8 cellular contexts compared by ENCODE assay signal in genomic region chr16:19718624-19718965, GRCh38. TPM values are rescaled to one million over a fixed set of nuclear protein-coding genes. Genes with fewer than 3 reads are reported as not detected.
DNase-seq lines count a peak whose midpoint lies in the region; ATAC-seq and FAIRE-seq lines count a peak whose summit lies in the region.

No MANE protein-coding gene starts in this region.

- H3K27ac Mint-ChIP-seq in stimulated activated naive CD8-positive, alpha-beta T cell treated with anti-CD3 and anti-CD28 coated beads, Interleukin-15, Interleukin-2, amounts not matched to agents 100 ng/mL and 50 ng/mL, for 24 hours = peak overlapping the region; percentile 93
- H3K27ac Mint-ChIP-seq in T-helper 17 cell = peak overlapping the region; percentile 78

- ATAC-seq in stimulated activated naive CD8-positive, alpha-beta T cell treated with anti-CD3 and anti-CD28 coated beads, Interleukin-15, Interleukin-2, amounts not matched to agents 100 U/mL and 50 U/mL, for 24 hours = no peak
- no peak for ATAC-seq in T-helper 17 cell
- no peak for ATAC-seq in GM18909 (IDR thresholded peaks at IDR 0.05; ENCODE audit: poor library complexity, unreplicated experiment)

- in situ Hi-C loops in ACHN (cut with HindIII; ENCODE audit: low pct_ligation_motif_present, low pct_unique_long_range_greater_than_20kb, low sequenced_read_pairs) = no loop called here

- no peaks in the 10 kb centered on the region for H3K9me3 Mint-ChIP-seq in stimulated activated naive CD8-positive, alpha-beta T cell treated with anti-CD3 and anti-CD28 coated beads, Interleukin-15, Interleukin-2, amounts not matched to agents 100 ng/mL and 50 ng/mL, for 24 hours

- WGBS in small intestine, 3 donors = 1% methylated on average over 21 of the region's 21 CpGs

- peaks cover 25% of the 10 kb centered on the region for H3K4me1 Mint-ChIP-seq in stimulated activated naive CD8-positive, alpha-beta T cell treated with anti-CD3 and anti-CD28 coated beads, Interleukin-15, Interleukin-2, amounts not matched to agents 100 ng/mL and 50 ng/mL, for 24 hours (ENCODE audit: low read depth)
- H3K4me1 Mint-ChIP-seq in T-helper 17 cell = peaks cover 31% of the 10 kb centered on the region

- no peak for DNase-seq in stimulated activated naive CD8-positive, alpha-beta T cell treated with anti-CD3 and anti-CD28 coated beads, Interleukin-15, Interleukin-2, amounts not matched to agents 100 U/mL and 50 U/mL, for 24 hours
- DNase-seq in T-helper 17 cell (no peak), hepatic stellate cell (ENCODE audit: low spot score) (peak; percentile 28), small intestine (peak; percentile 20), ACHN (no peak), retina (no peak)

- H3K36me3 ChIP-seq in small intestine (ENCODE audit: control insufficient read depth in 2 of 2, insufficient read depth in 2 of 2, low read length in 2 of 2) = peaks cover 2 to 8% of the 10 kb centered on the region in 2 donors

- no peaks in the 10 kb centered on the region for H3K27me3 ChIP-seq in small intestine (ENCODE audit: control insufficient read depth in 2 of 2, insufficient read depth in 2 of 2, low read length in 2 of 2)

- H3K4me3 ChIP-seq in small intestine (ENCODE audit: low read depth in 1 of 2, low read length in 2 of 2) = peak overlapping the region; percentile 89 to 93

- FAIRE-seq in small intestine (lab: Jason Lieb, UNC) = no peak

- no peak overlapping the region for H3K27ac ChIP-seq in small intestine (ENCODE audit: low read depth in 1 of 2, low read length in 1 of 2)

- no peaks in the 10 kb centered on the region for H3K9me3 ChIP-seq in T-helper 17 cell (ENCODE audit: control insufficient read depth, low read length, poor library complexity, severe bottlenecking)
- no peaks in the 10 kb centered on the region for H3K9me3 ChIP-seq in small intestine (ENCODE audit: control insufficient read depth, low read depth)

- H3K36me3 Mint-ChIP-seq in stimulated activated naive CD8-positive, alpha-beta T cell treated with anti-CD3 and anti-CD28 coated beads, Interleukin-15, Interleukin-2, amounts not matched to agents 100 ng/mL and 50 ng/mL, for 24 hours (ENCODE audit: low read depth) = peaks cover 25% of the 10 kb centered on the region
- peaks cover 7% of the 10 kb centered on the region for H3K36me3 Mint-ChIP-seq in T-helper 17 cell (ENCODE audit: low read depth)

- H3K4me1 ChIP-seq in small intestine (ENCODE audit: control insufficient read depth in 2 of 2, insufficient read depth in 1 of 2, low read depth in 1 of 2, low read length in 1 of 2) = peaks cover 3 to 6% of the 10 kb centered on the region in 2 donors

- H3K27me3 Mint-ChIP-seq in stimulated activated naive CD8-positive, alpha-beta T cell treated with anti-CD3 and anti-CD28 coated beads, Interleukin-15, Interleukin-2, amounts not matched to agents 100 ng/mL and 50 ng/mL, for 24 hours = no peaks in the 10 kb centered on the region
- no peaks in the 10 kb centered on the region for H3K27me3 Mint-ChIP-seq in T-helper 17 cell

- peak overlapping the region; percentile 95 for H3K4me3 Mint-ChIP-seq in stimulated activated naive CD8-positive, alpha-beta T cell treated with anti-CD3 and anti-CD28 coated beads, Interleukin-15, Interleukin-2, amounts not matched to agents 100 ng/mL and 50 ng/mL, for 24 hours
- peak overlapping the region; percentile 97 for H3K4me3 Mint-ChIP-seq in T-helper 17 cell

RNA-seq across cellular contexts. Expression of gene IQCK, which starts 0.5 kb away (rescaled TPM):
- total RNA-seq in T-helper 17 cell = 1 to 10 TPM; 2.2 to 3.7 TPM
- polyA plus RNA-seq in small intestine = 1 to 10 TPM; 1.1 to 7.1 (median 3.0) TPM

RNA-seq across cellular contexts. Expression of gene KNOP1, which starts 0.6 kb away (rescaled TPM):
- total RNA-seq in T-helper 17 cell = 1 to 10 TPM; 7.7 to 7.9 TPM
- 10 to 100 TPM in 1 of 3 donors, 1 to 10 TPM in 2; 9.6 to 18.4 (median 9.7) TPM for polyA plus RNA-seq in small intestine

Comparison
In these comparisons a context has a peak if more than half of its experiments do, and no peak if none do; other contexts are left out.
1. DNase-seq: peak in hepatic stellate cell (single experiment) and small intestine (single experiment); none in stimulated activated naive CD8-positive, alpha-beta T cell treated with anti-CD3 and anti-CD28 coated beads, Interleukin-15, Interleukin-2, amounts not matched to agents 100 U/mL and 50 U/mL, for 24 hours (single experiment), T-helper 17 cell (0 of 3), ACHN (single experiment) and retina (single experiment).